Comparison of ENCODE assay signal across 12 cellular contexts in genomic region chr10:80188713-80189112, GRCh38. TPM values are rescaled to one million over a fixed set of nuclear protein-coding genes. Genes with fewer than 3 reads are reported as not detected.
DNase-seq lines count a peak whose midpoint lies in the region; ATAC-seq and TF ChIP-seq lines count a peak whose summit lies in the region.
"Had no signal": no experiment of that assay in that cellular context is flagged by ENCODE, and none has a peak within 500 bp of the region (broad histone marks: within the 10 kb centered on the region; RNA-seq: fewer than 3 reads in every experiment).

No MANE protein-coding gene starts in this region.

- peaks cover 2% of the 10 kb centered on the region; the same call in 1 of the 2 replicates for H3K9me3 ChIP-seq in IMR-90 (ENCODE audit: control insufficient read depth, insufficient read depth, low read length)
- H3K9me3 ChIP-seq in SJCRH30 (replicated peaks): no peaks in the 10 kb centered on the region; the same call in 1 of the 2 replicates
- H3K9me3 ChIP-seq: adrenal gland had no signal

- no peaks in the 10 kb centered on the region for H3K27me3 ChIP-seq in IMR-90 (ENCODE audit: control insufficient read depth, insufficient read depth, low read length)
- no peaks in the 10 kb centered on the region for H3K27me3 ChIP-seq in SJCRH30
- H3K27me3 ChIP-seq: adrenal gland had no signal

- H2BK5ac ChIP-seq in IMR-90 (ENCODE audit: low read depth, low read length, poor library complexity, severe bottlenecking): no peak overlapping the region

- intact Hi-C loops in CD14-positive monocyte (cut with micrococcal nuclease) (no loop called here), IMR-90 (cut with micrococcal nuclease) (no loop called here)

- no peak overlapping the region for H3K9ac ChIP-seq in IMR-90 (ENCODE audit: low read depth, low read length)

- 100% methylated on average over 4 of the region's 9 CpGs; no CpG with 5 or more reads in 1 of the 2 experiments for WGBS in IMR-90 (ENCODE audit: extremely low coverage in 2 of 2, insufficient read length in 1 of 2), 2 experiments

- no peak for TF ChIP-seq RAD21 in IMR-90 (IDR thresholded peaks at IDR 0.05; ENCODE audit: low read length)

- TF ChIP-seq CTCF in CD14-positive monocyte (IDR thresholded peaks at IDR 0.05) (no peak), IMR-90 (conservative IDR thresholded peaks at IDR 0.05; ENCODE audit: low read depth, low read length) (no peak)

- peak overlapping the region; percentile 80 to 93 (median 89) for H3K27ac Mint-ChIP-seq in CD14-positive monocyte
- H3K27ac Mint-ChIP-seq in activated naive CD8-positive, alpha-beta T cell treated with anti-CD3 and anti-CD28 coated beads, Interleukin-2, amount 50 U/mL, for 24 hours: peak overlapping the region; percentile 85
- H3K27ac Mint-ChIP-seq in natural killer cell treated with Interleukin-12 subunit alpha and Interleukin-12 subunit beta and Interleukin-15 and Interleukin-18, amount 100 ng/mL, for 72 hours: peak overlapping the region; percentile 66 to 83

- no peak for ATAC-seq in IMR-90 (ENCODE audit: low read depth)
- no peak for ATAC-seq in activated naive CD8-positive, alpha-beta T cell treated with anti-CD3 and anti-CD28 coated beads, Interleukin-2, amount 50 U/mL, for 24 hours
- no peak for ATAC-seq in natural killer cell treated with Interleukin-12 subunit alpha and Interleukin-12 subunit beta and Interleukin-15 and Interleukin-18, amount 100 ng/mL, for 72 hours

- no peak overlapping the region for H3K14ac ChIP-seq in IMR-90 (replicated peaks; ENCODE audit: low read depth, low read length)

- no peak overlapping the region for H2BK120ac ChIP-seq in IMR-90 (ENCODE audit: low read depth, low read length)

- H3K27ac ChIP-seq in IMR-90 (ENCODE audit: insufficient read depth, low read length) (no peak overlapping the region), SJCRH30 (no peak overlapping the region)

- peak overlapping the region; percentile 28; the same call in 1 of the 2 replicates for H3K23ac ChIP-seq in IMR-90 (ENCODE audit: low read depth, low read length)

- H2AK5ac ChIP-seq in IMR-90 (ENCODE audit: low read depth, low read length): no peak overlapping the region

- peaks cover 27 to 74% of the 10 kb centered on the region in 2 experiments for H3K79me1 ChIP-seq in IMR-90 (ENCODE audit: low read depth in 1 of 2, low read length in 2 of 2)

- no peak overlapping the region for H3K4me2 ChIP-seq in IMR-90 (ENCODE audit: low read depth, low read length)

- H3K27me3 Mint-ChIP-seq in CD14-positive monocyte (ENCODE audit: low read depth in 3 of 3): peaks cover 0 to 2% (median 0%) of the 10 kb centered on the region in 3 donors
- H3K27me3 Mint-ChIP-seq in activated naive CD8-positive, alpha-beta T cell treated with anti-CD3 and anti-CD28 coated beads, Interleukin-2, amount 50 U/mL, for 24 hours: no peaks in the 10 kb centered on the region
- H3K27me3 Mint-ChIP-seq in natural killer cell treated with Interleukin-12 subunit alpha and Interleukin-12 subunit beta and Interleukin-15 and Interleukin-18, amount 100 ng/mL, for 72 hours: no peaks in the 10 kb centered on the region

- CTCF ChIA-PET in IMR-90 (lab: Yijun Ruan, JAX): no interaction called here

- DNase-seq in CD14-positive monocyte (ENCODE audit: low spot score) (no peak), IMR-90 (no peak), superior temporal gyrus (ENCODE audit: extremely low spot score) (no peak), SJCRH30 (no peak), SKM-1 (lab: John Stamatoyannopoulos, UW; ENCODE audit: unreplicated experiment) (no peak)
- DNase-seq in activated naive CD8-positive, alpha-beta T cell treated with anti-CD3 and anti-CD28 coated beads, Interleukin-2, amount 50 U/mL, for 24 hours: no peak
- DNase-seq in natural killer cell treated with Interleukin-12 subunit alpha and Interleukin-12 subunit beta and Interleukin-15 and Interleukin-18, amount 100 ng/mL, for 72 hours (ENCODE audit: low spot score): no peak
- DNase-seq in effector CD8-positive, alpha-beta T cell (lab: John Stamatoyannopoulos, UW): no peak
- DNase-seq: adrenal gland, kidney glomerular epithelial cell, NCI-H446, occipital lobe had no signal

- H3K9me3 Mint-ChIP-seq in CD14-positive monocyte: peaks cover 0 to 3% (median 0%) of the 10 kb centered on the region in 7 donors
- H3K9me3 Mint-ChIP-seq in activated naive CD8-positive, alpha-beta T cell treated with anti-CD3 and anti-CD28 coated beads, Interleukin-2, amount 50 U/mL, for 24 hours: peaks cover 10% of the 10 kb centered on the region
- no peaks in the 10 kb centered on the region for H3K9me3 Mint-ChIP-seq in natural killer cell treated with Interleukin-12 subunit alpha and Interleukin-12 subunit beta and Interleukin-15 and Interleukin-18, amount 100 ng/mL, for 72 hours

- H3K36me3 Mint-ChIP-seq in CD14-positive monocyte: peaks cover 11 to 22% of the 10 kb centered on the region in 2 donors
- peaks cover 28% of the 10 kb centered on the region for H3K36me3 Mint-ChIP-seq in activated naive CD8-positive, alpha-beta T cell treated with anti-CD3 and anti-CD28 coated beads, Interleukin-2, amount 50 U/mL, for 24 hours (ENCODE audit: low read depth)
- H3K36me3 Mint-ChIP-seq in natural killer cell treated with Interleukin-12 subunit alpha and Interleukin-12 subunit beta and Interleukin-15 and Interleukin-18, amount 100 ng/mL, for 72 hours: peaks cover 8% of the 10 kb centered on the region

- no peak overlapping the region for H4K91ac ChIP-seq in IMR-90 (ENCODE audit: insufficient read depth, low read depth, low read length)

- no peak overlapping the region for H2AFZ ChIP-seq in IMR-90 (replicated peaks; ENCODE audit: low read length, poor library complexity)

- no peak overlapping the region for H3K4me3 ChIP-seq in IMR-90 (ENCODE audit: insufficient read depth, low read depth, low read length)
- no peak overlapping the region for H3K4me3 ChIP-seq in SJCRH30
- H3K4me3 ChIP-seq: adrenal gland had no signal

- dilution Hi-C loops in IMR-90 (cut with HindIII; ENCODE audit: low sequenced_read_pairs, unreplicated experiment): no loop called here

- H3K18ac ChIP-seq in IMR-90 (ENCODE audit: low read depth, low read length): no peak overlapping the region

- H3K4me1 ChIP-seq in IMR-90 (ENCODE audit: control insufficient read depth, insufficient read depth, low read length) (peaks cover 20% of the 10 kb centered on the region), SJCRH30 (no peaks in the 10 kb centered on the region)

- no TSS peak for BruUV-seq in IMR-90 (replicated peaks; lab: Mats Ljungman, UMichigan)

- no peak overlapping the region for H3K56ac ChIP-seq in IMR-90 (ENCODE audit: extremely low read depth, insufficient read depth, low read length)

- no peak overlapping the region for H2BK20ac ChIP-seq in IMR-90 (ENCODE audit: low read depth, low read length)

- H4K8ac ChIP-seq in IMR-90 (ENCODE audit: low read depth in 2 of 2, low read length in 2 of 2): no peak overlapping the region

- no peak overlapping the region for H3K4me3 Mint-ChIP-seq in CD14-positive monocyte
- peak overlapping the region; percentile 39 for H3K4me3 Mint-ChIP-seq in activated naive CD8-positive, alpha-beta T cell treated with anti-CD3 and anti-CD28 coated beads, Interleukin-2, amount 50 U/mL, for 24 hours
- H3K4me3 Mint-ChIP-seq in natural killer cell treated with Interleukin-12 subunit alpha and Interleukin-12 subunit beta and Interleukin-15 and Interleukin-18, amount 100 ng/mL, for 72 hours: peak overlapping the region; percentile 55

- H3K4ac ChIP-seq in IMR-90 (ENCODE audit: low read depth, low read length): no peak overlapping the region

- no peak for TF ChIP-seq POLR2A in IMR-90 (IDR thresholded peaks at IDR 0.05; ENCODE audit: low read depth, low read length)

- H3K36me3 ChIP-seq in IMR-90 (ENCODE audit: control insufficient read depth, insufficient read depth, low read length): peaks cover 4% of the 10 kb centered on the region; the same call in 1 of the 2 replicates
- H3K36me3 ChIP-seq in SJCRH30: no peaks in the 10 kb centered on the region
- H3K36me3 ChIP-seq: adrenal gland had no signal

- in situ Hi-C loops in IMR-90 (cut with MboI; ENCODE audit: low sequenced_read_pairs): no loop called here

- H4K20me1 ChIP-seq in IMR-90 (ENCODE audit: insufficient read depth, low read length): peaks cover 86% of the 10 kb centered on the region

- no peak overlapping the region for H2AK9ac ChIP-seq in IMR-90 (replicated peaks; ENCODE audit: low read depth, low read length, poor library complexity)

- H3K4me1 Mint-ChIP-seq in CD14-positive monocyte: peaks cover 79% of the 10 kb centered on the region
- peaks cover 82% of the 10 kb centered on the region for H3K4me1 Mint-ChIP-seq in activated naive CD8-positive, alpha-beta T cell treated with anti-CD3 and anti-CD28 coated beads, Interleukin-2, amount 50 U/mL, for 24 hours
- H3K4me1 Mint-ChIP-seq in natural killer cell treated with Interleukin-12 subunit alpha and Interleukin-12 subunit beta and Interleukin-15 and Interleukin-18, amount 100 ng/mL, for 72 hours (ENCODE audit: low read depth in 2 of 2): peaks cover 64 to 76% of the 10 kb centered on the region in 2 donors

- POLR2A ChIA-PET in IMR-90 (lab: Charles Lee; ENCODE audit: unreplicated experiment): no interaction called here

- H3K9me1 ChIP-seq in IMR-90 (ENCODE audit: insufficient read depth, low read length): peaks cover 49% of the 10 kb centered on the region

- no peak overlapping the region for H2BK15ac ChIP-seq in IMR-90 (ENCODE audit: low read depth, low read length)

- H4K5ac ChIP-seq in IMR-90 (ENCODE audit: low read depth, low read length): no peak overlapping the region

TF ChIP-seq in IMR-90, 13 proteins besides CTCF, POLR2A, EP300 and RAD21 (continues in another document):
- no peak for TF ChIP-seq MAFK (IDR thresholded peaks at IDR 0.05; ENCODE audit: low read depth, low read length)

RNA-seq across cellular contexts. Expression of gene ANXA11, which starts 16.6 kb away (rescaled TPM):
- polyA plus RNA-seq in CD14-positive monocyte (100 to 1,000 TPM; 134 to 174 TPM), IMR-90 (2012; rRNA removed) (109 and 114 TPM in 2 replicates)
- total RNA-seq in IMR-90 (2012; rRNA removed): 39.4 and 40.8 TPM in 2 replicates
- 104 and 105 TPM in 2 replicates for polyA plus RNA-seq in IMR-90 (2012; cell fraction: cytosol; rRNA removed)
- 86.2 and 114 TPM in 2 replicates for polyA plus RNA-seq in IMR-90 (2012; cell fraction: nucleus; rRNA removed; ENCODE audit: low replicate concordance)
- 100 to 1,000 TPM; 134 to 166 TPM for total RNA-seq in natural killer cell treated with Interleukin-12 subunit alpha and Interleukin-12 subunit beta and Interleukin-15 and Interleukin-18, amount 100 ng/mL, for 72 hours
- total RNA-seq in SJCRH30 (2014; rRNA removed; shearing (Covaris generic)): 36.2 and 39.5 TPM in 2 replicates

RNA-seq across cellular contexts. Expression of gene PLAC9, which starts 56.2 kb away (rescaled TPM):
- polyA plus RNA-seq in CD14-positive monocyte (not detected), IMR-90 (2012; rRNA removed) (12.2 and 15.6 TPM in 2 replicates)
- total RNA-seq in IMR-90 (2012; rRNA removed): 1.6 and 1.9 TPM in 2 replicates
- 8.4 and 13.4 TPM in 2 replicates for polyA plus RNA-seq in IMR-90 (2012; cell fraction: cytosol; rRNA removed)
- polyA plus RNA-seq in IMR-90 (2012; cell fraction: nucleus; rRNA removed; ENCODE audit: low replicate concordance): 2.1 and 3.1 TPM in 2 replicates
- not detected for total RNA-seq in natural killer cell treated with Interleukin-12 subunit alpha and Interleukin-12 subunit beta and Interleukin-15 and Interleukin-18, amount 100 ng/mL, for 72 hours
- 4.7 and 7.2 TPM in 2 replicates for total RNA-seq in SJCRH30 (2014; rRNA removed; shearing (Covaris generic))

Comparison
In these comparisons a context has a peak if more than half of its experiments do, and no peak if none do; other contexts are left out.
1. H3K4me3 Mint-ChIP-seq: peak in activated naive CD8-positive, alpha-beta T cell treated with anti-CD3 and anti-CD28 coated beads, Interleukin-2, amount 50 U/mL, for 24 hours (single experiment) and natural killer cell treated with Interleukin-12 subunit alpha and Interleukin-12 subunit beta and Interleukin-15 and Interleukin-18, amount 100 ng/mL, for 72 hours (single experiment); none in CD14-positive monocyte (0 of 2).
2. Peak in every context shown above with its lines, with median percentiles within 50 percentile points of each other: H3K27ac Mint-ChIP-seq.